Comparison of ENCODE assay signal across 32 cellular contexts in genomic region chr1:186655877-186656276, GRCh38. TPM values are rescaled to one million over a fixed set of nuclear protein-coding genes. Genes with fewer than 3 reads are reported as not detected.
DNase-seq lines count a peak whose midpoint lies in the region; ATAC-seq lines count a peak whose summit lies in the region.
"Had no signal": no experiment of that assay in that cellular context is flagged by ENCODE, and none has a peak within 500 bp of the region (broad histone marks: within the 10 kb centered on the region; RNA-seq: fewer than 3 reads in every experiment).

No MANE protein-coding gene starts in this region.

- no peaks in the 10 kb centered on the region for H3K36me3 Mint-ChIP-seq in activated T-cell treated with anti-CD3 and anti-CD28 coated beads, Interleukin-2, amount 50 U/mL, for 72 hours (ENCODE audit: insufficient read depth in 2 of 2)
- H3K36me3 Mint-ChIP-seq in activated T-cell treated with anti-CD3 and anti-CD28 coated beads, Interleukin-2, amount 50 U/mL, for 24 hours (ENCODE audit: low read depth), result no peaks in the 10 kb centered on the region
- H3K36me3 Mint-ChIP-seq in T-helper 17 cell (ENCODE audit: low read depth), result no peaks in the 10 kb centered on the region
- H3K36me3 Mint-ChIP-seq: brain; IgD-negative memory B cell; stimulated activated effector memory CD8-positive, alpha-beta T cell treated with anti-CD3 and anti-CD28 coated beads, Interleukin-12 subunit alpha, Interleukin-12 subunit beta, amount 100 ng/mL, for 72 hours had no signal

- ATAC-seq in activated T-cell treated with anti-CD3 and anti-CD28 coated beads, Interleukin-2, amount 50 U/mL, for 72 hours (replicated peaks in 1 of 2), result peak; percentile 22 to 39
- ATAC-seq in T-helper 17 cell (peak; percentile 35), sciatic nerve (peak; percentile 10)
- ATAC-seq: A549; foreskin keratinocyte; stimulated activated effector memory CD8-positive, alpha-beta T cell treated with anti-CD3 and anti-CD28 coated beads, Interleukin-12 subunit alpha, Interleukin-12 subunit beta, amount 100 ng/mL, for 72 hours had no signal

- peaks cover 0 to 2% of the 10 kb centered on the region in 2 donors for H3K9me3 Mint-ChIP-seq in activated T-cell treated with anti-CD3 and anti-CD28 coated beads, Interleukin-2, amount 50 U/mL, for 72 hours
- no peaks in the 10 kb centered on the region for H3K9me3 Mint-ChIP-seq in activated T-cell treated with anti-CD3 and anti-CD28 coated beads, Interleukin-2, amount 50 U/mL, for 24 hours
- H3K9me3 Mint-ChIP-seq: brain had no signal

- no peaks in the 10 kb centered on the region for H3K4me1 Mint-ChIP-seq in activated T-cell treated with anti-CD3 and anti-CD28 coated beads, Interleukin-2, amount 50 U/mL, for 72 hours (ENCODE audit: low read depth)
- no peaks in the 10 kb centered on the region for H3K4me1 Mint-ChIP-seq in activated T-cell treated with anti-CD3 and anti-CD28 coated beads, Interleukin-2, amount 50 U/mL, for 24 hours (ENCODE audit: low read depth)
- H3K4me1 Mint-ChIP-seq in T-helper 17 cell, result no peaks in the 10 kb centered on the region
- H3K4me1 Mint-ChIP-seq: brain; IgD-negative memory B cell; stimulated activated effector memory CD8-positive, alpha-beta T cell treated with anti-CD3 and anti-CD28 coated beads, Interleukin-12 subunit alpha, Interleukin-12 subunit beta, amount 100 ng/mL, for 72 hours had no signal

- no peak for DNase-seq in activated T-cell treated with anti-CD3 and anti-CD28 coated beads, Interleukin-2, amount 50 U/mL, for 72 hours
- no peak for DNase-seq in activated T-cell treated with anti-CD3 and anti-CD28 coated beads, Interleukin-2, amount 50 U/mL, for 24 hours
- DNase-seq in Kasumi-1 (lab: John Stamatoyannopoulos, UW) (peak; percentile 38 to 55), T-helper 17 cell (no peak), sciatic nerve (ENCODE audit: low spot score) (no peak), NCI-H1092 treated with DMSO at 0.1 percent for 48 hours (lab: John Stamatoyannopoulos, UW) (no peak), DMS53 treated with DMSO at 0.1 percent for 48 hours (lab: John Stamatoyannopoulos, UW; ENCODE audit: unreplicated experiment) (no peak), NCI-H1105 treated with DMSO at 0.1 percent for 48 hours (lab: John Stamatoyannopoulos, UW) (no peak)
- DNase-seq: activated CD4-positive, CD25-positive, alpha-beta regulatory T cell treated with anti-CD3 and anti-CD28 coated beads, Interleukin-2, amount 50 U/mL, for 72 hours; activated naive CD4-positive, alpha-beta T cell; activated T-cell treated with anti-CD3 and anti-CD28 coated beads, Interleukin-2, amount 50 U/mL, for 1 hour; adrenal gland; BE2C; COR-L47; DMS79; effector CD8-positive, alpha-beta T cell; erythroblast; left cardiac atrium; mesenchymal stem cell; MG63; naive B cell; NCI-H1694; NCI-H2171; NCI-H524 treated with DMSO at 0.1 percent for 48 hours; stimulated activated CD4-positive, alpha-beta T cell treated with anti-CD3 and anti-CD28 coated beads, Interleukin-2, amount 100 ng/mL, for 48 hours; testis had no signal

- H3K27ac Mint-ChIP-seq in activated T-cell treated with anti-CD3 and anti-CD28 coated beads, Interleukin-2, amount 50 U/mL, for 72 hours, result no peak overlapping the region
- H3K27ac Mint-ChIP-seq in activated T-cell treated with anti-CD3 and anti-CD28 coated beads, Interleukin-2, amount 50 U/mL, for 24 hours, result no peak overlapping the region
- H3K27ac Mint-ChIP-seq in T-helper 17 cell, result no peak overlapping the region
- H3K27ac Mint-ChIP-seq: brain; IgD-negative memory B cell; stimulated activated effector memory CD8-positive, alpha-beta T cell treated with anti-CD3 and anti-CD28 coated beads, Interleukin-12 subunit alpha, Interleukin-12 subunit beta, amount 100 ng/mL, for 72 hours had no signal

- H3K4me3 Mint-ChIP-seq in activated T-cell treated with anti-CD3 and anti-CD28 coated beads, Interleukin-2, amount 50 U/mL, for 72 hours, result no peak overlapping the region
- no peak overlapping the region for H3K4me3 Mint-ChIP-seq in activated T-cell treated with anti-CD3 and anti-CD28 coated beads, Interleukin-2, amount 50 U/mL, for 24 hours
- no peak overlapping the region for H3K4me3 Mint-ChIP-seq in T-helper 17 cell
- H3K4me3 Mint-ChIP-seq: brain; IgD-negative memory B cell; naive B cell; stimulated activated effector memory CD8-positive, alpha-beta T cell treated with anti-CD3 and anti-CD28 coated beads, Interleukin-12 subunit alpha, Interleukin-12 subunit beta, amount 100 ng/mL, for 72 hours had no signal

- no peaks in the 10 kb centered on the region for H3K27me3 Mint-ChIP-seq in activated T-cell treated with anti-CD3 and anti-CD28 coated beads, Interleukin-2, amount 50 U/mL, for 72 hours (ENCODE audit: low read depth)
- H3K27me3 Mint-ChIP-seq in activated T-cell treated with anti-CD3 and anti-CD28 coated beads, Interleukin-2, amount 50 U/mL, for 24 hours, result peaks cover 9% of the 10 kb centered on the region
- H3K27me3 Mint-ChIP-seq in T-helper 17 cell, result no peaks in the 10 kb centered on the region
- H3K27me3 Mint-ChIP-seq: IgD-negative memory B cell had no signal

- intact Hi-C loops in sciatic nerve (cut with DNase I), result no loop called here

- no peaks in the 10 kb centered on the region for H3K9me3 ChIP-seq in T-helper 17 cell (ENCODE audit: control insufficient read depth, low read length, poor library complexity, severe bottlenecking)
- H3K9me3 ChIP-seq: A549, adrenal gland, BE2C, testis, vagina had no signal

RNA-seq across cellular contexts. Expression of gene PTGS2, which starts 24.3 kb away (rescaled TPM):
- 10 to 100 TPM; 10.9 to 32.4 TPM for total RNA-seq in activated T-cell treated with anti-CD3 and anti-CD28 coated beads, Interleukin-2, amount 50 U/mL, for 72 hours
- total RNA-seq in T-helper 17 cell (1 to 10 TPM; 3.5 to 6.4 TPM), sciatic nerve (5.4 TPM)

Comparison
In these comparisons a context has a peak if more than half of its experiments do, and no peak if none do; other contexts are left out.
1. DNase-seq: peak in Kasumi-1 (2 of 2); none in activated T-cell treated with anti-CD3 and anti-CD28 coated beads, Interleukin-2, amount 50 U/mL, for 72 hours (0 of 2), activated T-cell treated with anti-CD3 and anti-CD28 coated beads, Interleukin-2, amount 50 U/mL, for 24 hours (single experiment), T-helper 17 cell (0 of 3), sciatic nerve (single experiment), NCI-H1092 treated with DMSO at 0.1 percent for 48 hours (single experiment), DMS53 treated with DMSO at 0.1 percent for 48 hours (single experiment) and NCI-H1105 treated with DMSO at 0.1 percent for 48 hours (single experiment).
2. Peak in every context shown above with its lines, with median percentiles within 50 percentile points of each other: ATAC-seq.